1 cellular context compared by ENCODE assay signal in genomic region chr17:42411905-42412679, GRCh38.
TF ChIP-seq lines count a peak whose summit lies in the region.

No MANE protein-coding gene starts in this region.

TF ChIP-seq in K562, 482 proteins besides CTCF, POLR2A, EP300 and RAD21:
- no peak for TF ChIP-seq SIRT6 (IDR thresholded peaks at IDR 0.05; ENCODE audit: low read depth, low read length)
- TF ChIP-seq, protein P1, sequence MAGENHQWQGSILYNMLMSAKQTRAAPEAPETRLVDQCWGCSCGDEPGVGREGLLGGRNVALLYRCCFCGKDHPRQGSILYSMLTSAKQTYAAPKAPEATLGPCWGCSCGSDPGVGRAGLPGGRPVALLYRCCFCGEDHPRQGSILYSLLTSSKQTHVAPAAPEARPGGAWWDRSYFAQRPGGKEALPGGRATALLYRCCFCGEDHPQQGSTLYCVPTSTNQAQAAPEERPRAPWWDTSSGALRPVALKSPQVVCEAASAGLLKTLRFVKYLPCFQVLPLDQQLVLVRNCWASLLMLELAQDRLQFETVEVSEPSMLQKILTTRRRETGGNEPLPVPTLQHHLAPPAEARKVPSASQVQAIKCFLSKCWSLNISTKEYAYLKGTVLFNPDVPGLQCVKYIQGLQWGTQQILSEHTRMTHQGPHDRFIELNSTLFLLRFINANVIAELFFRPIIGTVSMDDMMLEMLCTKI (IDR thresholded peaks at IDR 0.05; ENCODE audit: partially characterized antibody) = no peak
- no peak for TF ChIP-seq GATAD2B (IDR thresholded peaks at IDR 0.05; ENCODE audit: borderline replicate concordance)
- no peak for TF ChIP-seq TAL1 (IDR thresholded peaks at IDR 0.05)
- TF ChIP-seq RBM25 (IDR thresholded peaks at IDR 0.05; ENCODE audit: low read depth, low read length, severe bottlenecking) = peak; percentile 72
- TF ChIP-seq CTBP1 (IDR thresholded peaks at IDR 0.05; ENCODE audit: borderline replicate concordance) = no peak
- TF ChIP-seq, protein P2, sequence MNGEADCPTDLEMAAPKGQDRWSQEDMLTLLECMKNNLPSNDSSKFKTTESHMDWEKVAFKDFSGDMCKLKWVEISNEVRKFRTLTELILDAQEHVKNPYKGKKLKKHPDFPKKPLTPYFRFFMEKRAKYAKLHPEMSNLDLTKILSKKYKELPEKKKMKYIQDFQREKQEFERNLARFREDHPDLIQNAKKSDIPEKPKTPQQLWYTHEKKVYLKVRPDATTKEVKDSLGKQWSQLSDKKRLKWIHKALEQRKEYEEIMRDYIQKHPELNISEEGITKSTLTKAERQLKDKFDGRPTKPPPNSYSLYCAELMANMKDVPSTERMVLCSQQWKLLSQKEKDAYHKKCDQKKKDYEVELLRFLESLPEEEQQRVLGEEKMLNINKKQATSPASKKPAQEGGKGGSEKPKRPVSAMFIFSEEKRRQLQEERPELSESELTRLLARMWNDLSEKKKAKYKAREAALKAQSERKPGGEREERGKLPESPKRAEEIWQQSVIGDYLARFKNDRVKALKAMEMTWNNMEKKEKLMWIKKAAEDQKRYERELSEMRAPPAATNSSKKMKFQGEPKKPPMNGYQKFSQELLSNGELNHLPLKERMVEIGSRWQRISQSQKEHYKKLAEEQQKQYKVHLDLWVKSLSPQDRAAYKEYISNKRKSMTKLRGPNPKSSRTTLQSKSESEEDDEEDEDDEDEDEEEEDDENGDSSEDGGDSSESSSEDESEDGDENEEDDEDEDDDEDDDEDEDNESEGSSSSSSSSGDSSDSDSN (IDR thresholded peaks at IDR 0.05; ENCODE audit: borderline replicate concordance in 1 of 2, low read depth in 2 of 2, low read length in 2 of 2) = no peak
- TF ChIP-seq MITF (IDR thresholded peaks at IDR 0.05) = no peak
- TF ChIP-seq ZNF121 (CRISPR knock-in tag; conservative IDR thresholded peaks at IDR 0.05) = peak; percentile 78
- no peak for TF ChIP-seq FOXA1 (IDR thresholded peaks at IDR 0.05; ENCODE audit: borderline replicate concordance)
- no peak for TF ChIP-seq HNRNPUL1 (IDR thresholded peaks at IDR 0.05; ENCODE audit: low read length)
- no peak for TF ChIP-seq ZC3H11A (IDR thresholded peaks at IDR 0.05; ENCODE audit: low read depth, low read length)
- TF ChIP-seq NR2C1 (IDR thresholded peaks at IDR 0.05) = peak; percentile 65
- no peak for TF ChIP-seq NR2C1 (tag; IDR thresholded peaks at IDR 0.05)
- no peak for TF ChIP-seq PRDM10 (IDR thresholded peaks at IDR 0.05; ENCODE audit: partially characterized antibody)
- TF ChIP-seq ZNF76 (CRISPR knock-in tag; IDR thresholded peaks at IDR 0.05; ENCODE audit: borderline replicate concordance) = no peak
- TF ChIP-seq ELK1 (CRISPR knock-in tag; IDR thresholded peaks at IDR 0.05) = no peak
- no peak for TF ChIP-seq PCBP1 (IDR thresholded peaks at IDR 0.05; ENCODE audit: low read depth, low read length, poor library complexity, severe bottlenecking)
- no peak for TF ChIP-seq PHTF2 (CRISPR knock-in tag; IDR thresholded peaks at IDR 0.05)
- TF ChIP-seq MAFF (IDR thresholded peaks at IDR 0.05; ENCODE audit: low read length) = no peak
- no peak for TF ChIP-seq KHSRP (IDR thresholded peaks at IDR 0.05)
- TF ChIP-seq SNIP1 (IDR thresholded peaks at IDR 0.05; ENCODE audit: low read depth) = no peak
TF ChIP-seq in K562: peak in this region for 3.
